ENCODE assay signal across 10 cellular contexts in genomic region chr18:48996901-48997463, GRCh38. TPM values are rescaled to one million over a fixed set of nuclear protein-coding genes. Genes with fewer than 3 reads are reported as not detected.
DNase-seq lines count a peak whose midpoint lies in the region; ATAC-seq, FAIRE-seq and TF ChIP-seq lines count a peak whose summit lies in the region.
"Had no signal": no experiment of that assay in that cellular context is flagged by ENCODE, and none has a peak within 500 bp of the region (broad histone marks: within the 10 kb centered on the region; RNA-seq: fewer than 3 reads in every experiment).

No MANE protein-coding gene starts in this region.

- POLR2A ChIA-PET in Panc1 (lab: Charles Lee) (interaction anchor here (0.6 kb wide), 1 partner anchor 524 kb away, joined by 4 read pairs; no protein-coding TSS in a partner anchor), endothelial cell of umbilical vein (lab: Charles Lee) (no interaction called here)

- intact Hi-C loops in Panc1 (cut with micrococcal nuclease; ENCODE audit: unreplicated experiment) (no loop called here), endothelial cell of umbilical vein (cut with micrococcal nuclease) (no loop called here)

- H3K27me3 ChIP-seq in Panc1 (ENCODE audit: control insufficient read depth, insufficient read depth, low read length) (no peaks in the 10 kb centered on the region), endothelial cell of umbilical vein (ENCODE audit: control insufficient read depth in 2 of 2, insufficient read depth in 2 of 2, low read length in 2 of 2) (no peaks in the 10 kb centered on the region), parathyroid adenoma (ENCODE audit: control insufficient read depth, insufficient read depth, low read length) (no peaks in the 10 kb centered on the region)

- no peaks in the 10 kb centered on the region for H3K9me1 ChIP-seq in endothelial cell of umbilical vein (replicated peaks; ENCODE audit: control insufficient read depth, extremely low read depth, insufficient read depth, low read length)

- H3K79me2 ChIP-seq in endothelial cell of umbilical vein (ENCODE audit: control insufficient read depth, insufficient read depth, low read length): no peaks in the 10 kb centered on the region
- H3K79me2 ChIP-seq in parathyroid adenoma: no peaks in the 10 kb centered on the region

- dilution Hi-C loops in endothelial cell of umbilical vein (cut with MboI; ENCODE audit: extremely low pct_ligation_motif_present, low sequenced_read_pairs): no loop called here

- H3K9ac ChIP-seq in endothelial cell of umbilical vein (replicated peaks; ENCODE audit: extremely low read depth, insufficient read depth, low read length) (no peak overlapping the region), parathyroid adenoma (no peak overlapping the region)

- in situ Hi-C loops in Panc1 (cut with HindIII; ENCODE audit: low pct_unique_long_range_greater_than_20kb, low sequenced_read_pairs): no loop called here

- no peaks in the 10 kb centered on the region for H3K9me3 ChIP-seq in Panc1 (ENCODE audit: control insufficient read depth, insufficient read depth, low read depth, low read length)
- no peaks in the 10 kb centered on the region for H3K9me3 ChIP-seq in endothelial cell of umbilical vein (replicated peaks; ENCODE audit: control insufficient read depth, insufficient read depth, low read length)
- no peaks in the 10 kb centered on the region for H3K9me3 ChIP-seq in parathyroid adenoma (ENCODE audit: control insufficient read depth, low read length)

- H3K36me3 ChIP-seq in Panc1 (ENCODE audit: control insufficient read depth, insufficient read depth, low read length): no peaks in the 10 kb centered on the region
- H3K36me3 ChIP-seq in endothelial cell of umbilical vein (ENCODE audit: control insufficient read depth in 2 of 2, extremely low read depth in 1 of 2, insufficient read depth in 2 of 2, low read length in 2 of 2): no peaks in the 10 kb centered on the region
- H3K36me3 ChIP-seq in parathyroid adenoma (ENCODE audit: control insufficient read depth, insufficient read depth, low read length): no peaks in the 10 kb centered on the region

- H3K4me3 ChIP-seq in Panc1 (ENCODE audit: low read depth in 2 of 2, low read length in 2 of 2): no peak overlapping the region
- H3K4me3 ChIP-seq in endothelial cell of umbilical vein (replicated peaks in 1 of 3; ENCODE audit: insufficient read depth in 1 of 3, low read depth in 1 of 3, low read length in 3 of 3): no peak overlapping the region
- peak overlapping the region; percentile 5 for H3K4me3 ChIP-seq in parathyroid adenoma (ENCODE audit: low read depth, low read length)

- H3K27ac ChIP-seq in Panc1 (ENCODE audit: low read length) (no peak overlapping the region; the same call in 1 of the 2 replicates), endothelial cell of umbilical vein (ENCODE audit: insufficient read depth, low read depth, low read length) (peak overlapping the region; percentile 69), parathyroid adenoma (peak overlapping the region; percentile 72)
- H3K27ac ChIP-seq: 22Rv1 had no signal

- BruUV-seq in Panc1 (replicated peaks; lab: Mats Ljungman, UMichigan) (no TSS peak), endothelial cell of umbilical vein (replicated peaks; lab: Mats Ljungman, UMichigan) (no TSS peak)

- peak; percentile 18 for FAIRE-seq in endothelial cell of umbilical vein (lab: Jason Lieb, UNC)

- no peaks in the 10 kb centered on the region for H4K20me1 ChIP-seq in endothelial cell of umbilical vein (replicated peaks; ENCODE audit: control insufficient read depth, extremely low read depth, insufficient read depth, low read length)

- DNase-seq in DMS 273 (lab: John Stamatoyannopoulos, UW; ENCODE audit: unreplicated experiment) (peak; percentile 25), DMS 273 treated with DMSO at 0.1 percent for 48 hours (lab: John Stamatoyannopoulos, UW) (no peak), Panc1 (ENCODE audit: low read depth, low spot score) (no peak), endothelial cell of umbilical vein (ENCODE audit: low read depth, low spot score) (no peak), SKM-1 treated with dmso at 0.1 percent for 144 hours (lab: John Stamatoyannopoulos, UW; ENCODE audit: unreplicated experiment) (no peak)
- DNase-seq in stimulated activated CD4-positive, alpha-beta T cell treated with anti-CD3 and anti-CD28 coated beads, Interleukin-2, amount 100 ng/mL, for 24 hours: no peak
- DNase-seq: stimulated activated CD4-positive, alpha-beta T cell treated with anti-CD3 and anti-CD28 coated beads, Interleukin-2, amount 100 ng/mL, for 48 hours had no signal

- ATAC-seq in Panc1 (peak; percentile 43), GM21825 (IDR thresholded peaks at IDR 0.05; ENCODE audit: unreplicated experiment) (no peak)

- TF ChIP-seq POLR2A in endothelial cell of umbilical vein (IDR thresholded peaks at IDR 0.05; ENCODE audit: low read depth, low read length): no peak

- TF ChIP-seq CTCF in Panc1 (IDR thresholded peaks at IDR 0.05) (no peak), endothelial cell of umbilical vein (IDR thresholded peaks at IDR 0.05; ENCODE audit: extremely low read depth in 1 of 2, insufficient read depth in 1 of 2, low read depth in 1 of 2, low read length in 2 of 2) (no peak), parathyroid adenoma (IDR thresholded peaks at IDR 0.05) (peak; percentile 17)

- H3K4me2 ChIP-seq in endothelial cell of umbilical vein (ENCODE audit: insufficient read depth, low read length): no peak overlapping the region
- peak overlapping the region; percentile 41 for H3K4me2 ChIP-seq in parathyroid adenoma (ENCODE audit: low read length)

- CTCF ChIA-PET in Panc1 (lab: Charles Lee) (no interaction called here), endothelial cell of umbilical vein (lab: Charles Lee) (interaction anchor here (0.8 to 1.8 kb wide), 5 partner anchors 9 to 131 kb away, joined by 3 to 7 read pairs (median 3); no protein-coding TSS in a partner anchor)

- H3K4me1 ChIP-seq in Panc1 (ENCODE audit: control insufficient read depth, insufficient read depth, low read length): peaks cover 38% of the 10 kb centered on the region
- peaks cover 9% of the 10 kb centered on the region for H3K4me1 ChIP-seq in endothelial cell of umbilical vein (ENCODE audit: control insufficient read depth, extremely low read depth, insufficient read depth, low read length)
- H3K4me1 ChIP-seq in parathyroid adenoma: peaks cover 11% of the 10 kb centered on the region

- no peak overlapping the region for H2AFZ ChIP-seq in endothelial cell of umbilical vein (ENCODE audit: low read depth, low read length)
- H2AFZ ChIP-seq in parathyroid adenoma: peak overlapping the region; percentile 68

TF ChIP-seq in endothelial cell of umbilical vein, 7 proteins besides CTCF, POLR2A, EP300 and RAD21:
- peak; percentile 71 for TF ChIP-seq GATA2 (IDR thresholded peaks at IDR 0.05; ENCODE audit: insufficient read depth, insufficient read length, low read depth, low read length)
- no peak for TF ChIP-seq POLR2AphosphoS5 (IDR thresholded peaks at IDR 0.05; ENCODE audit: insufficient read depth, low read depth, low read length)

RNA-seq across cellular contexts. Expression of gene SMAD7, which starts 46.2 kb away (rescaled TPM):
- total RNA-seq in Panc1 (2021; ENCODE audit: unreplicated experiment) (21.3 TPM), endothelial cell of umbilical vein (3.6 and 4.6 TPM in 2 replicates)
- polyA plus RNA-seq in Panc1 (2012; ENCODE audit: insufficient read length): 14.5 TPM
- polyA plus RNA-seq in endothelial cell of umbilical vein: 8.0 and 10.2 TPM in 2 replicates
- 4.5 TPM in 2 replicates for polyA plus RNA-seq in endothelial cell of umbilical vein (2011; cell fraction: cytosol; rRNA removed)
- 5.0 and 9.0 TPM in 2 replicates for polyA plus RNA-seq in endothelial cell of umbilical vein (2011; cell fraction: nucleus; rRNA removed)
- 1.9 and 3.2 TPM in 2 replicates for polyA plus RNA-seq in endothelial cell of umbilical vein (2012)
- polyA minus RNA-seq in endothelial cell of umbilical vein: 12.6 and 15.2 TPM in 2 replicates
- 20.6 TPM for polyA minus RNA-seq in endothelial cell of umbilical vein (2011; cell fraction: cytosol; rRNA and poly(A)+ RNA removed)
- polyA minus RNA-seq in endothelial cell of umbilical vein (2011; cell fraction: nucleus; rRNA and poly(A)+ RNA removed): 8.1 and 15.0 TPM in 2 replicates
